Comparison of ENCODE assay signal across 30 cellular contexts in the genomic region with DNA sequence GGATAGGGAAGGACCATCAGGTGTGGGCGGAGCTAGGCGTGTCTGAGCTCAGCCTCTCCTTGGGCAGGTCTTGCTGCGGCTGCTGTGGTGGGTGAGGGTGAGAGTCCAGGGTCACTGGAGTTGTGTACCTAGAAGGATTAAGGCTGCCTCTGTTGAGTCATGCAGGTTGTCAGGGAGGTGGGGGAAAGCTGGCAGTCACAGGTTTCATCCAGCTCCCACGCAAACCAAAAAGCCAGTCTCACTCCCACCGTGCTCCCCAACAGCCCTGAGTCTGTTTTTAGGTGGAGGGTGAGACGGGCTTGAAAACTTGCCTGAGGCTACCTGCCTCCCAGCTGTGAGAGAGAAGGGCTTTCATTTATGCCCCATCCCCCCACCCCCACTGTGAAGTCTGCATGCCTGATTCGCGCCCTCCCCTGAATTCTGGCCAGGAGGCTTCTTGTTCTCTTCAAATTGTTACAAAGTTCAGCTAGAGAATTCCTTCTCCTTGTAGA.
DNase-seq lines count a peak whose midpoint lies in the region; ATAC-seq, FAIRE-seq and TF ChIP-seq lines count a peak whose summit lies in the region.
"Had no signal": no experiment of that assay in that cellular context is flagged by ENCODE, and none has a peak within 500 bp of the region (broad histone marks: within the 10 kb centered on the region; RNA-seq: fewer than 3 reads in every experiment).

No MANE protein-coding gene starts in this region.

- no peaks in the 10 kb centered on the region; a peak in 1 of 5 replicates for H3K27me3 ChIP-seq in HepG2 (ENCODE audit: control insufficient read depth in 1 of 2, insufficient read depth in 2 of 2, low read length in 2 of 2)
- H3K27me3 ChIP-seq in right lobe of liver: no peaks in the 10 kb centered on the region
- H3K27me3 ChIP-seq in colonic mucosa: no peaks in the 10 kb centered on the region
- H3K27me3 ChIP-seq: SJSA1 had no signal

- no peaks in the 10 kb centered on the region for H3K9me3 ChIP-seq in HepG2 (ENCODE audit: low read length)
- no peaks in the 10 kb centered on the region for H3K9me3 ChIP-seq in right lobe of liver
- H3K9me3 ChIP-seq in colonic mucosa: no peaks in the 10 kb centered on the region
- H3K9me3 ChIP-seq: SJSA1 had no signal

- no TSS peak for BruUV-seq in HepG2 (replicated peaks; lab: Mats Ljungman, UMichigan)

- no peaks in the 10 kb centered on the region for H4K20me1 ChIP-seq in HepG2 (ENCODE audit: insufficient read depth, low read length)

- in situ Hi-C loops in HepG2 (cut with HindIII; ENCODE audit: extremely low pct_ligation_motif_present, low pct_unique_long_range_greater_than_20kb): no loop called here

- H3K4me3 ChIP-seq in HepG2 (replicated peaks in 1 of 3; ENCODE audit: insufficient read depth in 1 of 3, low read depth in 2 of 3, low read length in 3 of 3): no peak overlapping the region
- no peak overlapping the region for H3K4me3 ChIP-seq in right lobe of liver
- no peak overlapping the region for H3K4me3 ChIP-seq in colonic mucosa
- H3K4me3 ChIP-seq: SJSA1 had no signal

- H3K36me3 ChIP-seq in HepG2 (replicated peaks in 1 of 2; ENCODE audit: control insufficient read depth in 1 of 2, insufficient read depth in 2 of 2, low read length in 2 of 2) (no peaks in the 10 kb centered on the region), right lobe of liver (no peaks in the 10 kb centered on the region), colonic mucosa (no peaks in the 10 kb centered on the region)
- H3K36me3 ChIP-seq: SJSA1 had no signal

- H2AFZ ChIP-seq in HepG2 (ENCODE audit: low read length): no peak overlapping the region

- no peak overlapping the region for H3K27ac ChIP-seq in HepG2 (ENCODE audit: extremely low read length, insufficient read depth, low read length)
- H3K27ac ChIP-seq in right lobe of liver: no peak overlapping the region
- no peak overlapping the region for H3K27ac ChIP-seq in colonic mucosa
- H3K27ac ChIP-seq: SJSA1 had no signal

- CTCF ChIA-PET in HepG2 (lab: Yijun Ruan, JAX; ENCODE audit: low intra/inter-chr PET ratio, low total read pairs): no interaction called here

- TF ChIP-seq RAD21 in HepG2 (CRISPR knock-in tag; IDR thresholded peaks at IDR 0.05): no peak

- TF ChIP-seq CTCF in HepG2 (CRISPR knock-in tag; IDR thresholded peaks at IDR 0.05) (no peak), right lobe of liver (IDR thresholded peaks at IDR 0.05) (no peak), colonic mucosa (IDR thresholded peaks at IDR 0.05) (no peak)

- peak overlapping the region; percentile 42; the same call in 1 of the 2 replicates for H3K4me2 ChIP-seq in HepG2 (ENCODE audit: low read depth, low read length)

- peaks cover 14% of the 10 kb centered on the region for H3K4me1 ChIP-seq in HepG2 (ENCODE audit: insufficient read depth, low read length)
- H3K4me1 ChIP-seq in right lobe of liver: no peaks in the 10 kb centered on the region
- H3K4me1 ChIP-seq in colonic mucosa: no peaks in the 10 kb centered on the region

- no peak overlapping the region for H3K9ac ChIP-seq in HepG2 (ENCODE audit: insufficient read depth, low read depth, low read length)
- no peak overlapping the region for H3K9ac ChIP-seq in colonic mucosa (ENCODE audit: low read depth in 2 of 2, low read length in 2 of 2)

- intact Hi-C loops in HepG2 (cut with micrococcal nuclease; ENCODE audit: unreplicated experiment) (no loop called here), right lobe of liver (cut with DNase I) (no loop called here), colonic mucosa (cut with DNase I) (no loop called here)

- peak; percentile 51 for ATAC-seq in HepG2
- ATAC-seq in right lobe of liver: no peak
- no peak for ATAC-seq in HG03095 (IDR thresholded peaks at IDR 0.05; ENCODE audit: unreplicated experiment)
- ATAC-seq in GM19023 (IDR thresholded peaks at IDR 0.05; ENCODE audit: unreplicated experiment): no peak
- ATAC-seq: activated CD8-positive, alpha-beta T cell treated with anti-CD3 and anti-CD28 coated beads, Interleukin-2, amount 10 ng/mL, durations not matched to agents 7 days and 5 days; effector memory CD8-positive, alpha-beta T cell; left cardiac atrium had no signal

- POLR2A ChIA-PET in HepG2 (lab: Yijun Ruan, JAX): interaction anchor here (0.7 to 1.0 kb wide), 2 partner anchors 41 to 459 kb away, joined by 3 to 4 read pairs; no protein-coding TSS in a partner anchor

- no peak for TF ChIP-seq POLR2A in HepG2 (IDR thresholded peaks at IDR 0.05; ENCODE audit: insufficient read depth in 1 of 2, low read depth in 2 of 2, low read length in 2 of 2)
- TF ChIP-seq POLR2A in right lobe of liver (IDR thresholded peaks at IDR 0.05): no peak

- TF ChIP-seq EP300 in HepG2 (IDR thresholded peaks at IDR 0.05; ENCODE audit: low read depth in 2 of 2, low read length in 2 of 2): peak in 1 of 2 experiments; percentile 16; a peak in 1 of 4 replicates
- no peak for TF ChIP-seq EP300 in HepG2 (CRISPR knock-in tag; IDR thresholded peaks at IDR 0.05; ENCODE audit: borderline replicate concordance)

- WGBS in HepG2 (ENCODE audit: low lambda C conversion rate): 20% methylated on average over 8 of the region's 8 CpGs
- no CpG with 5 or more reads among the region's 8 CpGs for WGBS in right lobe of liver (ENCODE audit: insufficient coverage, low coverage, low lambda C conversion rate, missing lambda C conversion rate)

- no peaks in the 10 kb centered on the region for H3K79me2 ChIP-seq in HepG2 (ENCODE audit: insufficient read depth, low read length)

- peak; percentile 36 for DNase-seq in HepG2 (ENCODE audit: low spot score)
- DNase-seq in right lobe of liver: no peak
- DNase-seq in colonic mucosa: peak; percentile 32
- peak; percentile 78 for DNase-seq in islet precursor cell
- no peak for DNase-seq in RKO (ENCODE audit: low spot score)
- DNase-seq in glomerular visceral epithelial cell (ENCODE audit: extremely low spot score): no peak
- DNase-seq: activated CD4-positive, CD25-positive, alpha-beta regulatory T cell treated with anti-CD3 and anti-CD28 coated beads, Interleukin-2, amount 50 U/mL, for 72 hours; activated CD8-positive, alpha-beta T cell treated with anti-CD3 and anti-CD28 coated beads, Interleukin-2, amount 10 ng/mL, durations not matched to agents 7 days and 5 days; activated T-cell treated with anti-CD3 and anti-CD28 coated beads for 4 hours; CD8-positive, alpha-beta memory T cell; effector memory CD8-positive, alpha-beta T cell; glutamatergic neuron; GOT3; Karpas-422; left cardiac atrium; mesenchymal stem cell; naive B cell; NCI-H1694; NCI-H2227 treated with DMSO at 0.1 percent for 48 hours; NCI-H774; nucleus accumbens; stimulated activated CD4-positive, alpha-beta T cell treated with anti-CD3 and anti-CD28 coated beads, Interleukin-1b, Interleukin-23, amount 100 ng/mL, for 48 hours; T-helper 1 cell had no signal

- FAIRE-seq in HepG2 (lab: Jason Lieb, UNC): no peak
- FAIRE-seq: A204.1, colon, G401.6, TTC549 had no signal

TF ChIP-seq in HepG2, 621 proteins besides CTCF, POLR2A, EP300 and RAD21 (continues in another document):
- TF ChIP-seq KDM3A (CRISPR knock-in tag; IDR thresholded peaks at IDR 0.05; ENCODE audit: low read depth) (no peak), HNRNPLL (IDR thresholded peaks at IDR 0.05; ENCODE audit: low read depth, low read length, poor library complexity, severe bottlenecking) (no peak), PITX1 (CRISPR knock-in tag; IDR thresholded peaks at IDR 0.05) (peak; percentile 71; the same call in 1 of the 2 replicates), FOXA1 (IDR thresholded peaks at IDR 0.05) (no peak), FOXA1 (CRISPR knock-in tag; IDR thresholded peaks at IDR 0.05) (peak; percentile 54), ZNF761 (CRISPR knock-in tag; conservative IDR thresholded peaks at IDR 0.05) (no peak), ZNF619 (CRISPR knock-in tag; IDR thresholded peaks at IDR 0.05) (no peak), ZNF747 (CRISPR knock-in tag; IDR thresholded peaks at IDR 0.05; ENCODE audit: borderline replicate concordance) (no peak)
- TF ChIP-seq, protein P1, sequence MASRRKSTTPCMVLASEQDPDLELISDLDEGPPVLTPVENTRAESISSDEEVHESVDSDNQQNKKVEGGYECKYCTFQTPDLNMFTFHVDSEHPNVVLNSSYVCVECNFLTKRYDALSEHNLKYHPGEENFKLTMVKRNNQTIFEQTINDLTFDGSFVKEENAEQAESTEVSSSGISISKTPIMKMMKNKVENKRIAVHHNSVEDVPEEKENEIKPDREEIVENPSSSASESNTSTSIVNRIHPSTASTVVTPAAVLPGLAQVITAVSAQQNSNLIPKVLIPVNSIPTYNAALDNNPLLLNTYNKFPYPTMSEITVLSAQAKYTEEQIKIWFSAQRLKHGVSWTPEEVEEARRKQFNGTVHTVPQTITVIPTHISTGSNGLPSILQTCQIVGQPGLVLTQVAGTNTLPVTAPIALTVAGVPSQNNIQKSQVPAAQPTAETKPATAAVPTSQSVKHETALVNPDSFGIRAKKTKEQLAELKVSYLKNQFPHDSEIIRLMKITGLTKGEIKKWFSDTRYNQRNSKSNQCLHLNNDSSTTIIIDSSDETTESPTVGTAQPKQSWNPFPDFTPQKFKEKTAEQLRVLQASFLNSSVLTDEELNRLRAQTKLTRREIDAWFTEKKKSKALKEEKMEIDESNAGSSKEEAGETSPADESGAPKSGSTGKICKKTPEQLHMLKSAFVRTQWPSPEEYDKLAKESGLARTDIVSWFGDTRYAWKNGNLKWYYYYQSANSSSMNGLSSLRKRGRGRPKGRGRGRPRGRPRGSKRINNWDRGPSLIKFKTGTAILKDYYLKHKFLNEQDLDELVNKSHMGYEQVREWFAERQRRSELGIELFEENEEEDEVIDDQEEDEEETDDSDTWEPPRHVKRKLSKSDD (CRISPR knock-in tag; IDR thresholded peaks at IDR 0.05; ENCODE audit: low read depth): no peak

Comparison
In these comparisons a context has a peak if more than half of its experiments do, and no peak if none do; other contexts are left out.
1. DNase-seq: peak in HepG2 (single experiment), colonic mucosa (single experiment) and islet precursor cell (single experiment); none in right lobe of liver (0 of 3), RKO (single experiment) and glomerular visceral epithelial cell (single experiment).